Comparison of ENCODE assay signal across 19 cellular contexts in genomic region chr6:91626935-91627334, GRCh38.
DNase-seq lines count a peak whose midpoint lies in the region; ATAC-seq and TF ChIP-seq lines count a peak whose summit lies in the region.
"Had no signal": no experiment of that assay in that cellular context is flagged by ENCODE, and none has a peak within 500 bp of the region (broad histone marks: within the 10 kb centered on the region; RNA-seq: fewer than 3 reads in every experiment).

No MANE protein-coding gene starts in this region.

- no peaks in the 10 kb centered on the region for H3K4me1 Mint-ChIP-seq in Calu3 (ENCODE audit: low read depth, unreplicated experiment)
- H3K4me1 Mint-ChIP-seq: CD8-positive, alpha-beta memory T cell had no signal

- DNase-seq in Calu3 (peak; percentile 7), HT-29 (ENCODE audit: low spot score) (peak; percentile 19), PC-3 (peak; percentile 71), epithelial cell of prostate (ENCODE audit: low read depth, low spot score) (peak; percentile 51), coronary artery (ENCODE audit: low spot score) (no peak), NCI-H2081 treated with DMSO at 0.1 percent for 48 hours (lab: John Stamatoyannopoulos, UW) (no peak), NCI-H2227 (lab: John Stamatoyannopoulos, UW; ENCODE audit: unreplicated experiment) (no peak)
- no peak for DNase-seq in stimulated activated naive CD8-positive, alpha-beta T cell treated with anti-CD3 and anti-CD28 coated beads, Interleukin-15, Interleukin-2, amounts not matched to agents 100 U/mL and 50 U/mL, for 24 hours
- DNase-seq: CD8-positive, alpha-beta memory T cell; H7; NCI-H146; NCI-H2081; NCI-H345; NCI-H526 treated with DMSO at 0.1 percent for 48 hours; NK-92 treated with Interleukin-12 subunit alpha and Interleukin-12 subunit beta, amount 100 ng/mL, for 24 hours; RPMI8226 had no signal

- intact Hi-C loops in Calu3 (cut with micrococcal nuclease; ENCODE audit: unreplicated experiment) (no loop called here), PC-3 (cut with micrococcal nuclease) (no loop called here)

- no peaks in the 10 kb centered on the region for H4K20me1 ChIP-seq in PC-3 (ENCODE audit: low read length)
- H4K20me1 ChIP-seq: BLaER1 treated with 17β-estradiol and CSF1 and Interleukin-3, amounts not matched to agents 10 nM and 100 nM had no signal

- H3K4me3 Mint-ChIP-seq in Calu3 (ENCODE audit: low read depth, unreplicated experiment): no peak overlapping the region
- H3K4me3 Mint-ChIP-seq: CD8-positive, alpha-beta memory T cell had no signal

- no peaks in the 10 kb centered on the region for H3K36me3 Mint-ChIP-seq in Calu3 (ENCODE audit: insufficient read depth, unreplicated experiment)
- H3K36me3 Mint-ChIP-seq: CD8-positive, alpha-beta memory T cell had no signal

- H3K27ac Mint-ChIP-seq in Calu3 (ENCODE audit: unreplicated experiment): no peak overlapping the region
- H3K27ac Mint-ChIP-seq: CD8-positive, alpha-beta memory T cell had no signal

- no peak overlapping the region for H3K9ac ChIP-seq in PC-3 (ENCODE audit: low read length)
- H3K9ac ChIP-seq: BLaER1 treated with 17β-estradiol and CSF1 and Interleukin-3, amounts not matched to agents 10 nM and 100 nM had no signal

- no peaks in the 10 kb centered on the region for H3K9me2 ChIP-seq in PC-3 (replicated peaks; ENCODE audit: low read length)

- no peaks in the 10 kb centered on the region for H3K9me3 ChIP-seq in PC-3 (ENCODE audit: low read length)
- H3K9me3 ChIP-seq: A549; BLaER1 treated with 17β-estradiol and CSF1 and Interleukin-3, amounts not matched to agents 10 nM and 100 nM; SJSA1 had no signal

- H3F3A ChIP-seq in PC-3 (ENCODE audit: low read length, unreplicated experiment): no peaks in the 10 kb centered on the region

- TF ChIP-seq CTCF in Calu3 (IDR thresholded peaks at IDR 0.05; ENCODE audit: unreplicated experiment) (no peak), PC-3 (conservative IDR thresholded peaks at IDR 0.05; ENCODE audit: low read depth, low read length) (no peak), coronary artery (IDR thresholded peaks at IDR 0.05) (no peak)

- H3K4me2 ChIP-seq in PC-3 (ENCODE audit: low read length): no peak overlapping the region
- H3K4me2 ChIP-seq: A549; BLaER1 treated with 17β-estradiol and CSF1 and Interleukin-3, amounts not matched to agents 10 nM and 100 nM had no signal

- CTCF ChIA-PET in Calu3 (lab: Charles Lee) (no interaction called here), PC-3 (lab: Charles Lee) (no interaction called here)

- H3K27ac ChIP-seq in PC-3 (ENCODE audit: low read length): no peak overlapping the region
- H3K27ac ChIP-seq in epithelial cell of prostate: no peak overlapping the region
- no peak overlapping the region for H3K27ac ChIP-seq in coronary artery
- H3K27ac ChIP-seq: A549; BLaER1 treated with 17β-estradiol and CSF1 and Interleukin-3, amounts not matched to agents 10 nM and 100 nM; SJSA1 had no signal

- H3K27me3 ChIP-seq in PC-3 (ENCODE audit: low read length): no peaks in the 10 kb centered on the region
- H3K27me3 ChIP-seq: BLaER1 treated with 17β-estradiol and CSF1 and Interleukin-3, amounts not matched to agents 10 nM and 100 nM; SJSA1 had no signal

- H3K9me3 Mint-ChIP-seq in Calu3 (ENCODE audit: low read depth, unreplicated experiment): peaks cover 2% of the 10 kb centered on the region

- no peak overlapping the region for H3K4me3 ChIP-seq in PC-3 (ENCODE audit: low read length)
- no peak overlapping the region for H3K4me3 ChIP-seq in coronary artery
- H3K4me3 ChIP-seq: A549; BLaER1 treated with 17β-estradiol and CSF1 and Interleukin-3, amounts not matched to agents 10 nM and 100 nM; SJSA1 had no signal

- H3K36me3 ChIP-seq in PC-3 (ENCODE audit: low read depth, low read length): no peaks in the 10 kb centered on the region
- H3K36me3 ChIP-seq: BLaER1 treated with 17β-estradiol and CSF1 and Interleukin-3, amounts not matched to agents 10 nM and 100 nM; SJSA1 had no signal

- ATAC-seq in PC-3: peak; percentile 42
- no peak for ATAC-seq in stimulated activated naive CD8-positive, alpha-beta T cell treated with anti-CD3 and anti-CD28 coated beads, Interleukin-15, Interleukin-2, amounts not matched to agents 100 U/mL and 50 U/mL, for 24 hours
- ATAC-seq: A549 had no signal

- POLR2A ChIA-PET in PC-3 (lab: Charles Lee; ENCODE audit: unreplicated experiment): no interaction called here

- BruUV-seq in Calu3 (replicated peaks; lab: Mats Ljungman, UMichigan) (no TSS peak), PC-3 (replicated peaks; lab: Mats Ljungman, UMichigan) (no TSS peak)

- H3K27me3 Mint-ChIP-seq in Calu3 (ENCODE audit: unreplicated experiment): no peaks in the 10 kb centered on the region
- H3K27me3 Mint-ChIP-seq: CD8-positive, alpha-beta memory T cell had no signal

- no peaks in the 10 kb centered on the region for H3K4me1 ChIP-seq in PC-3 (ENCODE audit: insufficient read depth, low read length)
- H3K4me1 ChIP-seq: A549, SJSA1 had no signal

- H3K79me2 ChIP-seq in PC-3 (ENCODE audit: low read length): no peaks in the 10 kb centered on the region

- no peak overlapping the region for H2AFZ ChIP-seq in PC-3 (ENCODE audit: low read length)

Comparison
In these comparisons a context has a peak if more than half of its experiments do, and no peak if none do; other contexts are left out.
1. DNase-seq: peak in Calu3 (single experiment), HT-29 (single experiment), PC-3 (single experiment) and epithelial cell of prostate (single experiment); none in coronary artery (single experiment), NCI-H2081 treated with DMSO at 0.1 percent for 48 hours (single experiment), stimulated activated naive CD8-positive, alpha-beta T cell treated with anti-CD3 and anti-CD28 coated beads, Interleukin-15, Interleukin-2, amounts not matched to agents 100 U/mL and 50 U/mL, for 24 hours (single experiment) and NCI-H2227 (single experiment).